In genomic region chr18:23212161-23212560, GRCh38 we compare ENCODE assay signal across 30 cellular contexts.
"Had no signal": no experiment of that assay in that cellular context is flagged by ENCODE, and none has a peak within 500 bp of the region (broad histone marks: within the 10 kb centered on the region; RNA-seq: fewer than 3 reads in every experiment).

No MANE protein-coding gene starts in this region.

- H3K9me3 Mint-ChIP-seq: activated naive CD4-positive, alpha-beta T cell treated with anti-CD3 and anti-CD28 coated beads, Interleukin-2, amount 50 U/mL, for 24 hours had no signal

- H3K4me1 Mint-ChIP-seq: activated naive CD4-positive, alpha-beta T cell treated with anti-CD3 and anti-CD28 coated beads, Interleukin-2, amount 50 U/mL, for 24 hours had no signal

- H3K36me3 Mint-ChIP-seq: activated naive CD4-positive, alpha-beta T cell treated with anti-CD3 and anti-CD28 coated beads, Interleukin-2, amount 50 U/mL, for 24 hours had no signal

- H3K4me1 ChIP-seq: body of pancreas, breast epithelium, Peyer's patch had no signal

- ATAC-seq: activated CD8-positive, alpha-beta T cell treated with anti-CD3 and anti-CD28 coated beads for 36 hours; body of pancreas; SK-N-SH treated with all-trans-retinoic acid at 6 μM for 48 hours had no signal

- H3K27me3 Mint-ChIP-seq: activated CD4-positive, alpha-beta T cell treated with anti-CD3 and anti-CD28 coated beads, Interleukin-2, amount 10 ng/mL, durations not matched to agents 24 days and 14 days had no signal

- H3K36me3 ChIP-seq: breast epithelium, Peyer's patch had no signal

- DNase-seq: activated CD4-positive, alpha-beta T cell treated with anti-CD3 and anti-CD28 coated beads, Interleukin-2, amount 10 ng/mL, durations not matched to agents 24 days and 14 days; activated CD4-positive, alpha-beta T cell treated with anti-CD3 and anti-CD28 coated beads, Interleukin-2, amount 50 U/mL, for 4 hours; activated CD8-positive, alpha-beta T cell treated with anti-CD3 and anti-CD28 coated beads for 36 hours; activated gamma-delta T cell; activated naive CD4-positive, alpha-beta T cell treated with Interleukin-2 at 50 U/mL for 16 hours; activated naive CD8-positive, alpha-beta T cell treated with anti-CD3 and anti-CD28 coated beads, Interleukin-2, amount 10 ng/mL, durations not matched to agents 7 days and 5 days; activated T-cell treated with anti-CD3 and anti-CD28 coated beads, Interleukin-2, amount 50 U/mL, for 1 hour; amygdala; body of pancreas; Kasumi-1; KBM-7; MM.1S; MV-4-11; NCI-H1092; NCI-H1436 treated with DMSO at 0.1 percent for 48 hours; NCI-H1694 treated with DMSO at 0.1 percent for 48 hours; NCI-H2029; NCI-H345; NCI-H524 treated with DMSO at 0.1 percent for 48 hours; NCI-H748 treated with DMSO at 0.1 percent for 48 hours; NK-92 treated with Interleukin-12 subunit alpha and Interleukin-12 subunit beta, amount 100 ng/mL, for 24 hours; PC-3; Peyer's patch; RPMI8226; SIG-M5 had no signal

- H3K9me3 ChIP-seq: Peyer's patch had no signal

- H3K4me3 ChIP-seq: body of pancreas, breast epithelium, Peyer's patch had no signal

- H3K27me3 ChIP-seq: body of pancreas, breast epithelium, Peyer's patch had no signal

- H3K27ac ChIP-seq: body of pancreas, Peyer's patch had no signal

- H3K4me3 Mint-ChIP-seq: activated CD4-positive, alpha-beta T cell treated with anti-CD3 and anti-CD28 coated beads, Interleukin-2, amount 10 ng/mL, durations not matched to agents 24 days and 14 days; activated CD8-positive, alpha-beta T cell treated with anti-CD3 and anti-CD28 coated beads for 36 hours; activated naive CD4-positive, alpha-beta T cell treated with anti-CD3 and anti-CD28 coated beads, Interleukin-2, amount 50 U/mL, for 24 hours; activated naive CD8-positive, alpha-beta T cell treated with anti-CD3 and anti-CD28 coated beads, Interleukin-2, amount 10 ng/mL, durations not matched to agents 7 days and 5 days; IgD-negative memory B cell; T-helper 2 cell treated with Interferon-gamma antibody and Interleukin-4, amounts not matched to agents 5 μg/mL and 100 μg/mL, for 36 hours had no signal
